ENCODE assay signal across 24 cellular contexts in genomic region chr10:72524489-72524888, GRCh38.
"Had no signal": no experiment of that assay in that cellular context is flagged by ENCODE, and none has a peak within 500 bp of the region (broad histone marks: within the 10 kb centered on the region; RNA-seq: fewer than 3 reads in every experiment).

No MANE protein-coding gene starts in this region.

- H3K9me3 Mint-ChIP-seq: activated B cell treated with CpG ODN at 0.5 μM for 24 hours; activated naive CD8-positive, alpha-beta T cell treated with anti-CD3 and anti-CD28 coated beads, Interleukin-2, amount 10 ng/mL, durations not matched to agents 7 days and 5 days; natural killer cell treated with Interleukin-12 subunit alpha and Interleukin-12 subunit beta and Interleukin-15 and Interleukin-18, amount 100 ng/mL, for 72 hours; stimulated activated memory B cell treated with anti-CD40 and anti-IgM and Interleukin-4, amounts not matched to agents 10 μg/mL and 1 μg/mL and 100 μg/mL, for 72 hours had no signal

- H3K27me3 ChIP-seq: stomach, suprapubic skin, tibial nerve, vagina had no signal

- H3K36me3 Mint-ChIP-seq: activated naive CD8-positive, alpha-beta T cell treated with anti-CD3 and anti-CD28 coated beads, Interleukin-2, amount 10 ng/mL, durations not matched to agents 7 days and 5 days; natural killer cell treated with Interleukin-12 subunit alpha and Interleukin-12 subunit beta and Interleukin-15 and Interleukin-18, amount 100 ng/mL, for 72 hours; stimulated activated memory B cell treated with anti-CD40 and anti-IgM and Interleukin-4, amounts not matched to agents 10 μg/mL and 1 μg/mL and 100 μg/mL, for 72 hours had no signal

- FAIRE-seq: bronchial epithelial cell, frontal cortex, small intestine had no signal

- H3K4me3 ChIP-seq: left ventricle myocardium inferior, stomach, suprapubic skin, tibial nerve, vagina had no signal

- H3K27me3 Mint-ChIP-seq: activated B cell treated with CpG ODN at 0.5 μM for 24 hours; activated CD4-positive, alpha-beta T cell treated with anti-CD3 and anti-CD28 coated beads for 36 hours; activated naive CD8-positive, alpha-beta T cell treated with anti-CD3 and anti-CD28 coated beads, Interleukin-2, amount 10 ng/mL, durations not matched to agents 7 days and 5 days; natural killer cell treated with Interleukin-12 subunit alpha and Interleukin-12 subunit beta and Interleukin-15 and Interleukin-18, amount 100 ng/mL, for 72 hours; stimulated activated memory B cell treated with anti-CD40 and anti-IgM and Interleukin-4, amounts not matched to agents 10 μg/mL and 1 μg/mL and 100 μg/mL, for 72 hours had no signal

- H3K27ac ChIP-seq: left ventricle myocardium inferior, parathyroid adenoma, stomach, suprapubic skin, tibial nerve, vagina had no signal

- H3K4me1 Mint-ChIP-seq: activated B cell treated with CpG ODN at 0.5 μM for 24 hours; activated CD4-positive, alpha-beta T cell treated with anti-CD3 and anti-CD28 coated beads for 36 hours; activated naive CD8-positive, alpha-beta T cell treated with anti-CD3 and anti-CD28 coated beads, Interleukin-2, amount 10 ng/mL, durations not matched to agents 7 days and 5 days; stimulated activated memory B cell treated with anti-CD40 and anti-IgM and Interleukin-4, amounts not matched to agents 10 μg/mL and 1 μg/mL and 100 μg/mL, for 72 hours had no signal

- DNase-seq: activated B cell treated with CpG ODN at 0.5 μM for 24 hours; activated CD4-positive, alpha-beta T cell treated with anti-CD3 and anti-CD28 coated beads for 36 hours; activated CD4-positive, alpha-beta T cell treated with anti-CD3 and anti-CD28 coated beads, Interleukin-2, amount 50 U/mL, for 4 hours; activated naive CD4-positive, alpha-beta T cell treated with Interleukin-2 at 50 U/mL for 16 hours; activated naive CD8-positive, alpha-beta T cell treated with anti-CD3 and anti-CD28 coated beads, Interleukin-2, amount 10 ng/mL, durations not matched to agents 7 days and 5 days; activated T-cell treated with anti-CD3 and anti-CD28 coated beads, Interleukin-2, amount 50 U/mL, for 48 hours; amygdala; cortex of kidney; erythroblast; glutamatergic neuron; hippocampal formation; left ventricle myocardium inferior; midbrain; small intestine; stomach; T1000 had no signal

- H3K4me1 ChIP-seq: left ventricle myocardium inferior, parathyroid adenoma, stomach, suprapubic skin, tibial nerve, vagina had no signal

- H3K9ac ChIP-seq: parathyroid adenoma had no signal

- H3K36me3 ChIP-seq: left ventricle myocardium inferior, suprapubic skin, vagina had no signal

- H3K27ac Mint-ChIP-seq: activated B cell treated with CpG ODN at 0.5 μM for 24 hours; activated CD4-positive, alpha-beta T cell treated with anti-CD3 and anti-CD28 coated beads for 36 hours; activated naive CD8-positive, alpha-beta T cell treated with anti-CD3 and anti-CD28 coated beads, Interleukin-2, amount 10 ng/mL, durations not matched to agents 7 days and 5 days; natural killer cell treated with Interleukin-12 subunit alpha and Interleukin-12 subunit beta and Interleukin-15 and Interleukin-18, amount 100 ng/mL, for 72 hours; stimulated activated memory B cell treated with anti-CD40 and anti-IgM and Interleukin-4, amounts not matched to agents 10 μg/mL and 1 μg/mL and 100 μg/mL, for 72 hours had no signal

- H3K9me3 ChIP-seq: left ventricle myocardium inferior, stomach, suprapubic skin, tibial nerve, vagina had no signal

- H3K4me3 Mint-ChIP-seq: activated B cell treated with CpG ODN at 0.5 μM for 24 hours; activated CD4-positive, alpha-beta T cell treated with anti-CD3 and anti-CD28 coated beads for 36 hours; activated naive CD8-positive, alpha-beta T cell treated with anti-CD3 and anti-CD28 coated beads, Interleukin-2, amount 10 ng/mL, durations not matched to agents 7 days and 5 days; natural killer cell treated with Interleukin-12 subunit alpha and Interleukin-12 subunit beta and Interleukin-15 and Interleukin-18, amount 100 ng/mL, for 72 hours; stimulated activated memory B cell treated with anti-CD40 and anti-IgM and Interleukin-4, amounts not matched to agents 10 μg/mL and 1 μg/mL and 100 μg/mL, for 72 hours had no signal

- H3K79me2 ChIP-seq: parathyroid adenoma had no signal

- H2AFZ ChIP-seq: parathyroid adenoma had no signal
